Comparison of ENCODE assay signal across 1 cellular context in the genomic region with DNA sequence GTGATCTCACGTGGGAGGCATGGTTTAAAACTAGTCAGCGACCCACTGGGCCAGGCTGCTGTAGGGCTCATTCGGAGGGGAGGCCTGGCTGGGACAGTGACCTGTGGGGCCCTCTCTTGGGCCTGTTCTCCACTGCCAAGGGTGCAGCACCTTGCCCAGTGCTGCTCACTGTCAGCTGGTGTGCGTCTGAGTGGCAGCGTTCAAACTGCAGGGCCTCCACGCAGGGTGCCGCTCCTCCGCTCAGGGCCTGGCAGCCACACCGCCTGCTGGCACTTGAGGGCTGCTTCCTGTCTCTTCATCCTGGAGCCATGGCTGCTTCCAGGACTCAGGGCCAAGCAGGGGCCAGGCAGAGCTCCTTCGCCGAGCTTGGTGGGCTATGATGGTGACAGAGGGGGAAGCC.
TF ChIP-seq lines count a peak whose summit lies in the region.

No MANE protein-coding gene starts in this region.

TF ChIP-seq in SK-N-SH treated with all-trans-retinoic acid at 6 μM for 48 hours, 23 proteins besides CTCF, POLR2A, EP300 and RAD21 (continued from another document):
- TF ChIP-seq, protein P1, sequence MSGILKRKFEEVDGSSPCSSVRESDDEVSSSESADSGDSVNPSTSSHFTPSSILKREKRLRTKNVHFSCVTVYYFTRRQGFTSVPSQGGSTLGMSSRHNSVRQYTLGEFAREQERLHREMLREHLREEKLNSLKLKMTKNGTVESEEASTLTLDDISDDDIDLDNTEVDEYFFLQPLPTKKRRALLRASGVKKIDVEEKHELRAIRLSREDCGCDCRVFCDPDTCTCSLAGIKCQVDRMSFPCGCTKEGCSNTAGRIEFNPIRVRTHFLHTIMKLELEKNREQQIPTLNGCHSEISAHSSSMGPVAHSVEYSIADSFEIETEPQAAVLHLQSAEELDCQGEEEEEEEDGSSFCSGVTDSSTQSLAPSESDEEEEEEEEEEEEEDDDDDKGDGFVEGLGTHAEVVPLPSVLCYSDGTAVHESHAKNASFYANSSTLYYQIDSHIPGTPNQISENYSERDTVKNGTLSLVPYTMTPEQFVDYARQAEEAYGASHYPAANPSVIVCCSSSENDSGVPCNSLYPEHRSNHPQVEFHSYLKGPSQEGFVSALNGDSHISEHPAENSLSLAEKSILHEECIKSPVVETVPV (CRISPR knock-in tag; IDR thresholded peaks at IDR 0.05) = no peak
- TF ChIP-seq ZNF70 (CRISPR knock-in tag; IDR thresholded peaks at IDR 0.05) (no peak), CSDC2 (CRISPR knock-in tag; IDR thresholded peaks at IDR 0.05) (no peak), ISL1 (CRISPR knock-in tag; IDR thresholded peaks at IDR 0.05) (no peak), ZNF565 (CRISPR knock-in tag; conservative IDR thresholded peaks at IDR 0.05; ENCODE audit: low read depth) (no peak), ZFP30 (CRISPR knock-in tag; IDR thresholded peaks at IDR 0.05) (no peak), RARB (CRISPR knock-in tag; IDR thresholded peaks at IDR 0.05) (no peak), BACH2 (CRISPR knock-in tag; IDR thresholded peaks at IDR 0.05; ENCODE audit: borderline replicate concordance) (no peak)
- TF ChIP-seq, protein P2, sequence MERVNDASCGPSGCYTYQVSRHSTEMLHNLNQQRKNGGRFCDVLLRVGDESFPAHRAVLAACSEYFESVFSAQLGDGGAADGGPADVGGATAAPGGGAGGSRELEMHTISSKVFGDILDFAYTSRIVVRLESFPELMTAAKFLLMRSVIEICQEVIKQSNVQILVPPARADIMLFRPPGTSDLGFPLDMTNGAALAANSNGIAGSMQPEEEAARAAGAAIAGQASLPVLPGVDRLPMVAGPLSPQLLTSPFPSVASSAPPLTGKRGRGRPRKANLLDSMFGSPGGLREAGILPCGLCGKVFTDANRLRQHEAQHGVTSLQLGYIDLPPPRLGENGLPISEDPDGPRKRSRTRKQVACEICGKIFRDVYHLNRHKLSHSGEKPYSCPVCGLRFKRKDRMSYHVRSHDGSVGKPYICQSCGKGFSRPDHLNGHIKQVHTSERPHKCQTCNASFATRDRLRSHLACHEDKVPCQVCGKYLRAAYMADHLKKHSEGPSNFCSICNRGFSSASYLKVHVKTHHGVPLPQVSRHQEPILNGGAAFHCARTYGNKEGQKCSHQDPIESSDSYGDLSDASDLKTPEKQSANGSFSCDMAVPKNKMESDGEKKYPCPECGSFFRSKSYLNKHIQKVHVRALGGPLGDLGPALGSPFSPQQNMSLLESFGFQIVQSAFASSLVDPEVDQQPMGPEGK (CRISPR knock-in tag; IDR thresholded peaks at IDR 0.05; ENCODE audit: borderline replicate concordance) = no peak
